28 cellular contexts compared by ENCODE assay signal in genomic region chr11:131693756-131694155, GRCh38.
DNase-seq lines count a peak whose midpoint lies in the region; ATAC-seq and TF ChIP-seq lines count a peak whose summit lies in the region.
"Had no signal": no experiment of that assay in that cellular context is flagged by ENCODE, and none has a peak within 500 bp of the region (broad histone marks: within the 10 kb centered on the region; RNA-seq: fewer than 3 reads in every experiment).

No MANE protein-coding gene starts in this region.

- no peak overlapping the region for H3K27ac Mint-ChIP-seq in activated CD8-positive, alpha-beta T cell treated with anti-CD3 and anti-CD28 coated beads, Interleukin-2, amount 10 ng/mL, durations not matched to agents 7 days and 5 days
- no peak overlapping the region for H3K27ac Mint-ChIP-seq in activated CD8-positive, alpha-beta T cell treated with anti-CD3 and anti-CD28 coated beads for 36 hours
- H3K27ac Mint-ChIP-seq: activated naive CD8-positive, alpha-beta T cell treated with anti-CD3 and anti-CD28 coated beads for 36 hours; CD4-positive, alpha-beta memory T cell; effector memory CD8-positive, alpha-beta T cell; immature natural killer cell; stimulated activated naive CD8-positive, alpha-beta T cell treated with anti-CD3 and anti-CD28 coated beads, Interleukin-15, amount 100 ng/mL, for 72 hours had no signal

- 57 to 71% methylated on average over 4 of the region's 4 CpGs for WGBS in lung, 2 donors
- 78 to 79% (median 78%) methylated on average over 4 of the region's 4 CpGs for whole genome bisulfite sequencing in ovary, 3 donors

- no peak overlapping the region for H3K27ac ChIP-seq in lung (ENCODE audit: low read depth in 1 of 2, low read length in 1 of 2)
- no peak overlapping the region for H3K27ac ChIP-seq in ovary
- H3K27ac ChIP-seq: coronary artery, HL-60, prostate gland, SJCRH30, vagina had no signal

- H3K27me3 Mint-ChIP-seq in activated CD8-positive, alpha-beta T cell treated with anti-CD3 and anti-CD28 coated beads, Interleukin-2, amount 10 ng/mL, durations not matched to agents 7 days and 5 days (ENCODE audit: low read depth): no peaks in the 10 kb centered on the region
- H3K27me3 Mint-ChIP-seq in activated CD8-positive, alpha-beta T cell treated with anti-CD3 and anti-CD28 coated beads for 36 hours: peaks cover 35% of the 10 kb centered on the region

- TF ChIP-seq CTCF in activated CD8-positive, alpha-beta T cell treated with anti-CD3 and anti-CD28 coated beads for 36 hours (IDR thresholded peaks at IDR 0.05): no peak
- TF ChIP-seq CTCF in lung (IDR thresholded peaks at IDR 0.05; ENCODE audit: control extremely low read depth, extremely low read depth) (no peak), ovary (IDR thresholded peaks at IDR 0.05) (no peak)

- CTCF ChIA-PET in activated CD8-positive, alpha-beta T cell treated with anti-CD3 and anti-CD28 coated beads, Interleukin-2, amount 10 ng/mL, durations not matched to agents 7 days and 5 days (lab: Charles Lee): interaction anchor here (1.4 to 3.4 kb wide), 3 partner anchors 9 to 433 kb away, joined by 5 to 19 read pairs (median 8); no protein-coding TSS in a partner anchor
- CTCF ChIA-PET in activated CD8-positive, alpha-beta T cell treated with anti-CD3 and anti-CD28 coated beads for 36 hours (lab: Charles Lee): interaction anchor here (0.9 to 2.5 kb wide), 6 partner anchors 8 to 629 kb away, joined by 3 to 16 read pairs (median 4); no protein-coding TSS in a partner anchor

- no peaks in the 10 kb centered on the region for H3K9me3 Mint-ChIP-seq in activated CD8-positive, alpha-beta T cell treated with anti-CD3 and anti-CD28 coated beads, Interleukin-2, amount 10 ng/mL, durations not matched to agents 7 days and 5 days (ENCODE audit: insufficient read depth)
- no peaks in the 10 kb centered on the region for H3K9me3 Mint-ChIP-seq in activated CD8-positive, alpha-beta T cell treated with anti-CD3 and anti-CD28 coated beads for 36 hours
- H3K9me3 Mint-ChIP-seq: activated naive CD8-positive, alpha-beta T cell treated with anti-CD3 and anti-CD28 coated beads for 36 hours had no signal

- intact Hi-C loops in activated CD8-positive, alpha-beta T cell treated with anti-CD3 and anti-CD28 coated beads for 36 hours (cut with micrococcal nuclease): no loop called here
- intact Hi-C loops in Right ventricle myocardium inferior (cut with DNase I): no loop called here
- intact Hi-C loops in ovary (cut with DNase I): no loop called here

- no peak for TF ChIP-seq POLR2A in ovary (IDR thresholded peaks at IDR 0.05)

- no peak overlapping the region for H3K4me3 ChIP-seq in lung
- H3K4me3 ChIP-seq in ovary: no peak overlapping the region
- H3K4me3 ChIP-seq: HAP-1, prostate gland, SJCRH30, vagina had no signal

- H3K36me3 ChIP-seq in lung (ENCODE audit: control insufficient read depth in 2 of 2, insufficient read depth in 2 of 2, low read length in 2 of 2): no peaks in the 10 kb centered on the region
- no peaks in the 10 kb centered on the region for H3K36me3 ChIP-seq in ovary
- H3K36me3 ChIP-seq: HAP-1, prostate gland, SJCRH30, vagina had no signal

- H3K4me3 Mint-ChIP-seq in activated CD8-positive, alpha-beta T cell treated with anti-CD3 and anti-CD28 coated beads, Interleukin-2, amount 10 ng/mL, durations not matched to agents 7 days and 5 days: no peak overlapping the region
- H3K4me3 Mint-ChIP-seq in activated CD8-positive, alpha-beta T cell treated with anti-CD3 and anti-CD28 coated beads for 36 hours: no peak overlapping the region
- H3K4me3 Mint-ChIP-seq: activated naive CD8-positive, alpha-beta T cell treated with anti-CD3 and anti-CD28 coated beads for 36 hours; effector memory CD8-positive, alpha-beta T cell; immature natural killer cell; stimulated activated naive CD8-positive, alpha-beta T cell treated with anti-CD3 and anti-CD28 coated beads, Interleukin-15, amount 100 ng/mL, for 72 hours had no signal

- H3K4me1 Mint-ChIP-seq in activated CD8-positive, alpha-beta T cell treated with anti-CD3 and anti-CD28 coated beads, Interleukin-2, amount 10 ng/mL, durations not matched to agents 7 days and 5 days (ENCODE audit: low read depth): no peaks in the 10 kb centered on the region
- no peaks in the 10 kb centered on the region for H3K4me1 Mint-ChIP-seq in activated CD8-positive, alpha-beta T cell treated with anti-CD3 and anti-CD28 coated beads for 36 hours (ENCODE audit: low read depth)

- H3K4me1 ChIP-seq in lung (ENCODE audit: control insufficient read depth in 2 of 2, insufficient read depth in 2 of 2, low read length in 2 of 2): no peaks in the 10 kb centered on the region
- peaks cover 1% of the 10 kb centered on the region for H3K4me1 ChIP-seq in ovary (ENCODE audit: insufficient read depth)
- H3K4me1 ChIP-seq: HAP-1, prostate gland, SJCRH30, vagina had no signal

- DNase-seq in activated CD8-positive, alpha-beta T cell treated with anti-CD3 and anti-CD28 coated beads, Interleukin-2, amount 10 ng/mL, durations not matched to agents 7 days and 5 days: peak; percentile 11
- DNase-seq in activated CD8-positive, alpha-beta T cell treated with anti-CD3 and anti-CD28 coated beads for 36 hours: no peak
- DNase-seq in cerebellar cortex (ENCODE audit: low spot score) (peak; percentile 56), lung (ENCODE audit: low spot score) (peak; percentile 22), Right ventricle myocardium inferior (ENCODE audit: missing footprints) (no peak), ovary (no peak)
- no peak for DNase-seq in activated CD4-positive, CD25-positive, alpha-beta regulatory T cell treated with anti-CD3 and anti-CD28 coated beads, Interleukin-2, amount 50 U/mL, for 72 hours
- DNase-seq: activated CD4-positive, alpha-beta T cell treated with anti-CD3 and anti-CD28 coated beads for 4 hours; activated effector memory CD4-positive, alpha-beta T cell treated with anti-CD3 and anti-CD28 coated beads, Interleukin-2, amount 50 U/mL, for 16 hours; activated naive CD8-positive, alpha-beta T cell treated with anti-CD3 and anti-CD28 coated beads for 36 hours; activated T-cell treated with anti-CD3 and anti-CD28 coated beads, Interleukin-2, amount 50 U/mL, for 1 hour; CD4-positive, alpha-beta memory T cell; DMS 273 treated with DMSO at 0.1 percent for 48 hours; effector memory CD8-positive, alpha-beta T cell; immature natural killer cell; KBM-7; mesenchymal stem cell; NCI-H1105 treated with DMSO at 0.1 percent for 48 hours; NCI-H510A treated with DMSO at 0.1 percent for 48 hours; SJCRH30; stimulated activated naive CD8-positive, alpha-beta T cell treated with anti-CD3 and anti-CD28 coated beads, Interleukin-15, amount 100 ng/mL, for 72 hours; T-helper 9 cell had no signal

- TF ChIP-seq EP300 in ovary (IDR thresholded peaks at IDR 0.05): no peak

- H3K36me3 Mint-ChIP-seq in activated CD8-positive, alpha-beta T cell treated with anti-CD3 and anti-CD28 coated beads, Interleukin-2, amount 10 ng/mL, durations not matched to agents 7 days and 5 days (ENCODE audit: low read depth): no peaks in the 10 kb centered on the region
- no peaks in the 10 kb centered on the region for H3K36me3 Mint-ChIP-seq in activated CD8-positive, alpha-beta T cell treated with anti-CD3 and anti-CD28 coated beads for 36 hours (ENCODE audit: low read depth)
- H3K36me3 Mint-ChIP-seq: activated naive CD8-positive, alpha-beta T cell treated with anti-CD3 and anti-CD28 coated beads for 36 hours; CD4-positive, alpha-beta memory T cell; immature natural killer cell had no signal

- no peaks in the 10 kb centered on the region for H3K27me3 ChIP-seq in lung (ENCODE audit: control insufficient read depth, insufficient read depth)
- H3K27me3 ChIP-seq in ovary: no peaks in the 10 kb centered on the region
- H3K27me3 ChIP-seq: vagina had no signal

- POLR2A ChIA-PET in activated CD8-positive, alpha-beta T cell treated with anti-CD3 and anti-CD28 coated beads, Interleukin-2, amount 10 ng/mL, durations not matched to agents 7 days and 5 days (lab: Charles Lee): no interaction called here
- POLR2A ChIA-PET in activated CD8-positive, alpha-beta T cell treated with anti-CD3 and anti-CD28 coated beads for 36 hours (lab: Charles Lee): no interaction called here

- no peak for ATAC-seq in activated CD8-positive, alpha-beta T cell treated with anti-CD3 and anti-CD28 coated beads, Interleukin-2, amount 10 ng/mL, durations not matched to agents 7 days and 5 days
- no peak for ATAC-seq in activated CD8-positive, alpha-beta T cell treated with anti-CD3 and anti-CD28 coated beads for 36 hours
- ATAC-seq in lung (ENCODE audit: insufficient read depth, low FRiP score) (no peak), HG03139 (IDR thresholded peaks at IDR 0.05; ENCODE audit: unreplicated experiment) (no peak), Right ventricle myocardium inferior (no peak)
- ATAC-seq: effector memory CD8-positive, alpha-beta T cell; stimulated activated naive CD8-positive, alpha-beta T cell treated with anti-CD3 and anti-CD28 coated beads, Interleukin-15, amount 100 ng/mL, for 72 hours had no signal

- peaks cover 0 to 4% of the 10 kb centered on the region in 2 donors for H3K9me3 ChIP-seq in lung (ENCODE audit: control insufficient read depth in 2 of 2, insufficient read depth in 1 of 2, low read length in 1 of 2)
- no peaks in the 10 kb centered on the region for H3K9me3 ChIP-seq in ovary
- H3K9me3 ChIP-seq: HAP-1, prostate gland, SJCRH30, vagina had no signal

Comparison
In these comparisons a context has a peak if more than half of its experiments do, and no peak if none do; other contexts are left out.
1. DNase-seq: peak in activated CD8-positive, alpha-beta T cell treated with anti-CD3 and anti-CD28 coated beads, Interleukin-2, amount 10 ng/mL, durations not matched to agents 7 days and 5 days (single experiment), cerebellar cortex (single experiment) and lung (single experiment); none in activated CD8-positive, alpha-beta T cell treated with anti-CD3 and anti-CD28 coated beads for 36 hours (single experiment), Right ventricle myocardium inferior (single experiment), activated CD4-positive, CD25-positive, alpha-beta regulatory T cell treated with anti-CD3 and anti-CD28 coated beads, Interleukin-2, amount 50 U/mL, for 72 hours (single experiment) and ovary (0 of 5).